ENCODE assay signal across 8 cellular contexts in the genomic region with DNA sequence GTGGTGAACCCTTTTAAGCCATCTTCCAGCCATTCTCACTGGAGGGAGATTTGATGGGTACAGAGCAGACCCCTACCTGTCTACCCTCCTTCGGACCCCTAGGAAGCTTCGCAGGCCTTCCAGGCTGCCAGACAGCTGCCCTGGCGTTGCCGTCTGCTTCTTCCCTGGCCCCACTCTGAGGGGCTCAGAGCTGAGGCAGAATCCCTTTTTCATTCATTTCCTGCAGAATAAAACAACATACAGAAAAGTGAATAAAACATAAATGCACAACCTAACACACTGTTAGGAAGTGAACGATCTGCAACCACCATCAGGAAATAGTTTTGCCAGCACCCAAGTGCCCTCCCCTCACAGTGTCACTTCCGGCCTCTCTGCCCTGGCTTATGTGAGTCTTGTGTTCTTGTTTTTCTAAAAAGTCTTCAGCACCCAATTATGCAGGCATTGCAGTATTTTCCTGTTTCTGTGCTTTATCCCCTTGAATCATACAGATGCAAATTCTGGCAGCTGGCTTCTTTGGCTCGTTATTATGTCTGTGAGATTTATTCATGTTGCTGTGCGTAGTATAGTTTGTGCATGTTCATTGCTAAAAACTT. TPM values are rescaled to one million over a fixed set of nuclear protein-coding genes. Genes with fewer than 3 reads are reported as not detected.
A peak's percentile ranks its signal among the peaks of the same experiment; 100 is the strongest.
DNase-seq lines count a peak whose midpoint lies in the region; ATAC-seq, FAIRE-seq and TF ChIP-seq lines count a peak whose summit lies in the region.

No MANE protein-coding gene starts in this region.

- dilution Hi-C loops in keratinocyte (cut with MboI; ENCODE audit: extremely low pct_ligation_motif_present, low sequenced_read_pairs): no loop called here

- H4K20me1 ChIP-seq in keratinocyte (ENCODE audit: control insufficient read depth, extremely low read depth, insufficient read depth, low read length): no peaks in the 10 kb centered on the region

- no peak for TF ChIP-seq CTCF in keratinocyte (optimal IDR thresholded peaks at IDR 0.05 in 1 of 3, IDR thresholded peaks at IDR 0.05 in 1 of 3, conservative IDR thresholded peaks at IDR 0.05 in 1 of 3; ENCODE audit: extremely low read depth in 1 of 3, insufficient read depth in 2 of 3, low read length in 3 of 3)

- H3K36me3 ChIP-seq in adipocyte (ENCODE audit: control insufficient read depth, insufficient read depth, low read length, severe bottlenecking) (peaks cover 24% of the 10 kb centered on the region), keratinocyte (ENCODE audit: control insufficient read depth in 2 of 2, extremely low read depth in 1 of 2, insufficient read depth in 2 of 2, low read length in 2 of 2) (peaks cover 0 to 13% of the 10 kb centered on the region in 2 experiments)

- H3K9me3 ChIP-seq in adipocyte (ENCODE audit: control insufficient read depth, low read length) (no peaks in the 10 kb centered on the region), keratinocyte (ENCODE audit: control insufficient read depth, low read depth, low read length) (no peaks in the 10 kb centered on the region)

- H3K9me1 ChIP-seq in keratinocyte (ENCODE audit: control insufficient read depth, extremely low read depth, insufficient read depth, low read length): no peaks in the 10 kb centered on the region

- H3K4me3 ChIP-seq in adipocyte (ENCODE audit: low read length) (peak overlapping the region; percentile 57), keratinocyte (ENCODE audit: control insufficient read depth in 2 of 3, extremely low read depth in 1 of 3, insufficient read depth in 2 of 3, low read depth in 1 of 3, low read length in 3 of 3) (no peak overlapping the region)

- FAIRE-seq in keratinocyte (lab: Jason Lieb, UNC): no peak

- H3K9ac ChIP-seq in adipocyte (ENCODE audit: low read length) (peak overlapping the region; percentile 66), keratinocyte (ENCODE audit: control insufficient read depth, extremely low read depth, insufficient read depth, low read length) (no peak overlapping the region)

- peak overlapping the region; percentile 25 for H3K4me2 ChIP-seq in keratinocyte (ENCODE audit: control insufficient read depth, extremely low read depth, insufficient read depth, low read depth, low read length)

- H3K27ac ChIP-seq in keratinocyte (ENCODE audit: control insufficient read depth, insufficient read depth, low read length): no peak overlapping the region

- peak; percentile 43 for DNase-seq in EL
- peak; percentile 36 to 85 (median 64) for DNase-seq in T-helper 1 cell
- DNase-seq in adipocyte (ENCODE audit: low read depth): peak; percentile 44
- no peak for DNase-seq in keratinocyte (ENCODE audit: low read depth, low spot score)
- DNase-seq in stimulated activated CD4-positive, alpha-beta T cell treated with anti-CD3 and anti-CD28 coated beads, Interleukin-4, amount 100 ng/mL, for 4 hours: peak; percentile 40 to 65
- DNase-seq in HuH-7 (ENCODE audit: low spot score): no peak
- DNase-seq in SKM-1 treated with dmso at 0.1 percent for 144 hours (lab: John Stamatoyannopoulos, UW; ENCODE audit: unreplicated experiment): no peak

- no peaks in the 10 kb centered on the region for H3K27me3 ChIP-seq in adipocyte (replicated peaks; ENCODE audit: control insufficient read depth, insufficient read depth, low read length)
- H3K27me3 ChIP-seq in keratinocyte (ENCODE audit: control insufficient read depth, extremely low read depth, insufficient read depth, low read length): no peaks in the 10 kb centered on the region

- H3K4me1 ChIP-seq in adipocyte (ENCODE audit: control insufficient read depth, insufficient read depth, low read length) (peaks cover 28% of the 10 kb centered on the region), keratinocyte (ENCODE audit: control insufficient read depth, extremely low read depth, insufficient read depth, low read length) (peaks cover 9% of the 10 kb centered on the region)

- no peak for ATAC-seq in HG03457 (IDR thresholded peaks at IDR 0.05; ENCODE audit: unreplicated experiment)

- H2AFZ ChIP-seq in keratinocyte (ENCODE audit: control insufficient read depth, low read length): peak overlapping the region; percentile 65

- H3K79me2 ChIP-seq in keratinocyte (ENCODE audit: control insufficient read depth, insufficient read depth, low read length): no peaks in the 10 kb centered on the region

RNA-seq across cellular contexts. Expression of a gene that starts 5.6 kb away (rescaled TPM):
- 77.0 to 138 TPM (median 109 TPM) in 3 replicates for polyA plus RNA-seq in keratinocyte
- polyA plus RNA-seq in keratinocyte (2011; ENCODE audit: low read depth): 108 TPM
- 109 and 135 TPM in 2 replicates for polyA plus RNA-seq in keratinocyte (2011; cell fraction: cytosol; rRNA removed)
- polyA plus RNA-seq in keratinocyte (2011; cell fraction: nucleus; rRNA removed): 315 and 355 TPM in 2 replicates
- 91.5 and 180 TPM in 2 replicates for polyA plus RNA-seq in keratinocyte (2012; ENCODE audit: low replicate concordance)
- 79.0 to 194 TPM (median 124 TPM) in 3 replicates for polyA minus RNA-seq in keratinocyte
- 82.9 TPM for polyA minus RNA-seq in keratinocyte (2011; cell fraction: cytosol; rRNA and poly(A)+ RNA removed)
- polyA minus RNA-seq in keratinocyte (2011; cell fraction: nucleus; rRNA and poly(A)+ RNA removed): 79.6 and 147 TPM in 2 replicates

RNA-seq across cellular contexts. Expression of a gene that starts 45.1 kb away (rescaled TPM):
- 7.2 to 21.6 TPM (median 11.2 TPM) in 3 replicates for polyA plus RNA-seq in keratinocyte
- polyA plus RNA-seq in keratinocyte (2011; ENCODE audit: low read depth): 20.2 TPM
- polyA plus RNA-seq in keratinocyte (2011; cell fraction: cytosol; rRNA removed): 5.6 and 7.6 TPM in 2 replicates
- polyA plus RNA-seq in keratinocyte (2011; cell fraction: nucleus; rRNA removed): 67.9 and 68.0 TPM in 2 replicates
- 6.1 and 23.4 TPM in 2 replicates for polyA plus RNA-seq in keratinocyte (2012; ENCODE audit: low replicate concordance)
- polyA minus RNA-seq in keratinocyte: 33.4 to 47.9 TPM (median 41.4 TPM) in 3 replicates
- 16.1 TPM for polyA minus RNA-seq in keratinocyte (2011; cell fraction: cytosol; rRNA and poly(A)+ RNA removed)
- 25.6 and 34.7 TPM in 2 replicates for polyA minus RNA-seq in keratinocyte (2011; cell fraction: nucleus; rRNA and poly(A)+ RNA removed)

Comparison
In these comparisons a context has a peak if more than half of its experiments do, and no peak if none do; other contexts are left out.
1. DNase-seq: peak in EL (single experiment), T-helper 1 cell (5 of 5), adipocyte (single experiment) and stimulated activated CD4-positive, alpha-beta T cell treated with anti-CD3 and anti-CD28 coated beads, Interleukin-4, amount 100 ng/mL, for 4 hours (2 of 2); none in keratinocyte (single experiment), HuH-7 (single experiment) and SKM-1 treated with dmso at 0.1 percent for 144 hours (single experiment).